Comparison of ENCODE assay signal across 8 cellular contexts in the genomic region with DNA sequence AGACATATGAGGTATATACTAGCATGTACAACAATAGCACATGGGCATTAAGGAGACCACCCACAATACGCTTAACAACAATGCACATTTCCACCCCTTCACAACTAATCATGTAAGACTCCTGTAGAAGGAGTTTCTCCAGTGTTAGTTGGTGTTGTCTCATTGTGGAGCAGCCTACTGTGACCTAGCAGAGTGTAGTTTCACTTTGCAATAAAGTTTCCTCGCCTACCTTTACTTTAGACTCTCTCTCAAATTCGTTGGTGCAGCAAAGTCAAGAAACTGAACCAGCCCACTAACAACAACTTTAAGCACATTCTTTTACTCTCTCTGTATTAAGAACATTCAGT.
DNase-seq lines count a peak whose midpoint lies in the region; ATAC-seq lines count a peak whose summit lies in the region.

No MANE protein-coding gene starts in this region.

- DNase-seq in activated CD4-positive, alpha-beta T cell treated with anti-CD3 and anti-CD28 coated beads, Interleukin-2, amount 10 ng/mL, durations not matched to agents 7 days and 5 days, result peak; percentile 48
- no peak for DNase-seq in activated CD4-positive, alpha-beta T cell treated with anti-CD3 and anti-CD28 coated beads for 48 hours
- DNase-seq in naive B cell (no peak), epidermal melanocyte (ENCODE audit: insufficient read length, low spot score) (no peak), A172 (ENCODE audit: low spot score) (no peak), SW480 (ENCODE audit: low spot score) (no peak)

- POLR2A ChIA-PET in activated CD4-positive, alpha-beta T cell treated with anti-CD3 and anti-CD28 coated beads, Interleukin-2, amount 10 ng/mL, durations not matched to agents 7 days and 5 days (lab: Charles Lee), result no interaction called here

- H3K27ac Mint-ChIP-seq in activated CD4-positive, alpha-beta T cell treated with anti-CD3 and anti-CD28 coated beads, Interleukin-2, amount 10 ng/mL, durations not matched to agents 7 days and 5 days, result peak overlapping the region; percentile 98
- H3K27ac Mint-ChIP-seq in naive B cell, result peak overlapping the region; percentile 13 to 95 (median 67)

- peaks cover 12% of the 10 kb centered on the region for H3K9me3 Mint-ChIP-seq in activated CD4-positive, alpha-beta T cell treated with anti-CD3 and anti-CD28 coated beads, Interleukin-2, amount 10 ng/mL, durations not matched to agents 7 days and 5 days
- H3K9me3 Mint-ChIP-seq in naive B cell, result peaks cover 2 to 7% (median 3%) of the 10 kb centered on the region in 7 donors

- H3K36me3 Mint-ChIP-seq in activated CD4-positive, alpha-beta T cell treated with anti-CD3 and anti-CD28 coated beads, Interleukin-2, amount 10 ng/mL, durations not matched to agents 7 days and 5 days (ENCODE audit: low read depth), result peaks cover 10% of the 10 kb centered on the region
- peaks cover 0 to 8% of the 10 kb centered on the region in 2 donors for H3K36me3 Mint-ChIP-seq in naive B cell

- ATAC-seq in GM21723 (IDR thresholded peaks at IDR 0.05; ENCODE audit: unreplicated experiment) (peak; percentile 61), HG03521 (IDR thresholded peaks at IDR 0.05; ENCODE audit: unreplicated experiment) (peak; percentile 51), naive B cell (ENCODE audit: low read depth in 2 of 2) (no peak)

- CTCF ChIA-PET in activated CD4-positive, alpha-beta T cell treated with anti-CD3 and anti-CD28 coated beads, Interleukin-2, amount 10 ng/mL, durations not matched to agents 7 days and 5 days (lab: Charles Lee), result no interaction called here

- H3K4me3 Mint-ChIP-seq in activated CD4-positive, alpha-beta T cell treated with anti-CD3 and anti-CD28 coated beads, Interleukin-2, amount 10 ng/mL, durations not matched to agents 7 days and 5 days, result peak overlapping the region; percentile 75
- H3K4me3 Mint-ChIP-seq in naive B cell, result peak overlapping the region in 7 of 8 donors; percentile 35 to 88 (median 78)

- peaks cover 43% of the 10 kb centered on the region for H3K4me1 Mint-ChIP-seq in activated CD4-positive, alpha-beta T cell treated with anti-CD3 and anti-CD28 coated beads, Interleukin-2, amount 10 ng/mL, durations not matched to agents 7 days and 5 days
- peaks cover 24 to 43% (median 41%) of the 10 kb centered on the region in 3 donors for H3K4me1 Mint-ChIP-seq in naive B cell

- H3K27me3 Mint-ChIP-seq in activated CD4-positive, alpha-beta T cell treated with anti-CD3 and anti-CD28 coated beads, Interleukin-2, amount 10 ng/mL, durations not matched to agents 7 days and 5 days, result peaks cover 8% of the 10 kb centered on the region
- no peaks in the 10 kb centered on the region for H3K27me3 Mint-ChIP-seq in naive B cell

Comparison
In these comparisons a context has a peak if more than half of its experiments do, and no peak if none do; other contexts are left out.
1. ATAC-seq: peak in GM21723 (single experiment) and HG03521 (single experiment); none in naive B cell (0 of 2).